1 cellular context compared by ENCODE assay signal in the genomic region with DNA sequence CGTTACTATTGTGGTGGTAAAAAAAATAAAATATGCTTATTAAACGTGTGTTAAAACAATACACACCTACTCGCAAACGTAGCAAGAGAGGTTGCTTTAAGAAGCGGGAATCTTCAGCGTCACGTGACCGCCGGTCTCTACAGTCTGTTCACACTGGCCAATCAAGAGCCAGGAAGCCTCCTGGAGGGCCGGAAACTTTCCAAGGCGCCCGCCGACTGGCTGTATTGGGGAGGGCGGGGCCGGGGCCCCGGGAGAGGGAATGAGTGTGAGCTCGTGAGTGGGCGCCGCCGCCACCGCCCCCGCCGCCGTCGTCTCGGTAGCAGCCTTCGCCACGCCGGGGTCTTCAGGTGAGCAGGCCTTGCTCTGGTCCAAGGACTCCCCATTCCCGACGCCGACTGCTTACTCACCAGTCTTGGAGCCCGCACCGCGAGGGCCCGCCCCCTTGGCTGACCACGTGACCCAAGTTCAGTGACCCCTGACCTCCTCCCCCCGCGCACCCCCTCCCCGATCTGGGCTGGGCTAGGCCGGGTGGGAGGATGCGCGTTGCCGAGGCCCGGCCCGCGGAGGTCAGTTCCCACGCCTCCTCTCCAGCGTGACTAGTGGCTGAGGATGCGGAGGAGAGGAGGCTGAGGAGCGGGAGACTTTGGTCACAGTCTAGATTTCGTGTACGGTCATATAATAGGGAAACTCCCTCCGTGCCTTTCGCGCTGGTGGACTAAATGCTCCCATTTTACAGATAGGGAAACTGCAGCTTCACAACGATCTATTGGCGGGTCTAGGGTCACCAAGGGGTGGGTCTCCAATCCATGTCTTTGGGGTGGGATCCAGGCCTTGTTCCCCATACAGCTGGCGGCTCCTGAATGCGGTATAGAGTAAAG.
TF ChIP-seq lines count a peak whose summit lies in the region.

Gene TAF6L (plus strand): TSS at position 253 of the 878 bp plus-strand sequence. CDS start 4,388 bp downstream, outside the sequence.

TF ChIP-seq in H1, 55 proteins besides CTCF, POLR2A, EP300 and RAD21 (continued from another document):
- TF ChIP-seq, protein P1, sequence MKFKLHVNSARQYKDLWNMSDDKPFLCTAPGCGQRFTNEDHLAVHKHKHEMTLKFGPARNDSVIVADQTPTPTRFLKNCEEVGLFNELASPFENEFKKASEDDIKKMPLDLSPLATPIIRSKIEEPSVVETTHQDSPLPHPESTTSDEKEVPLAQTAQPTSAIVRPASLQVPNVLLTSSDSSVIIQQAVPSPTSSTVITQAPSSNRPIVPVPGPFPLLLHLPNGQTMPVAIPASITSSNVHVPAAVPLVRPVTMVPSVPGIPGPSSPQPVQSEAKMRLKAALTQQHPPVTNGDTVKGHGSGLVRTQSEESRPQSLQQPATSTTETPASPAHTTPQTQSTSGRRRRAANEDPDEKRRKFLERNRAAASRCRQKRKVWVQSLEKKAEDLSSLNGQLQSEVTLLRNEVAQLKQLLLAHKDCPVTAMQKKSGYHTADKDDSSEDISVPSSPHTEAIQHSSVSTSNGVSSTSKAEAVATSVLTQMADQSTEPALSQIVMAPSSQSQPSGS (IDR thresholded peaks at IDR 0.05; ENCODE audit: low read length) = no peak
- no peak for TF ChIP-seq CBX5 (IDR thresholded peaks at IDR 0.05; ENCODE audit: low read depth, low read length)
- no peak for TF ChIP-seq JUND (IDR thresholded peaks at IDR 0.05; ENCODE audit: low read length)
- TF ChIP-seq SUZ12 (IDR thresholded peaks at IDR 0.05; ENCODE audit: low read length) = no peak
